8 cellular contexts compared by ENCODE assay signal in the genomic region with DNA sequence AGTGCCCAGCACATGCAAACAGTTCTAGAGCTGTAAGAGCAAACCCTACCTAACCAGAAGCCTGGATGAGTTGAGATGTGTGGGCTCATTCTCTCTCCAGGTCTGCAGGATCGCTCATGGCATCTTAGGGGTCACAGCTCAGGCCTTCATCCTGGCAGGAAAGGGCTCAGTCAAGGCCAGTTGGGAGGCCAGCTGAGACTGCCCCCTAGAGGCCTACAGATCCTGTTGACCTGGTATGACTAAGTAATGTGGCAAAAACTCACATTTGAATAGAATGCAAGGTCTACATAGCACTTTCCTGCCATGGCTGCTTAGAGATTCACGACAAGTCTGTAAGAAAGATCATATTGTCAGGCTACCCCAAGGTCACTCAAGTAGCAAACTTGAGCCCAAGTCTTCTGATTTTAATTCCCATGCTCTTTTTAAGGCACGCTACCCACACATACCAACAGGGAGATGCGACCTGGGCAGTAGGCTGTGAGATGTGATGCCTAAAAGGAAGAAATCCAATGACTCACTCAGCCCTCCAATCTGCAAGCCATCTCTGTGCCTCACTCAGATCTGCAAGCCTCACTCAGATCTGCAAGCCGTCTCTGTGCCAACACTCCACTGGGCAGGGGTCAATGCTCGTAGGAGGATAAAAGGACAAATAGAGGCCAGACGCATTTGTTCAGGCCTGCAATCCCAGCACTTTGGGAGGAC. TPM values are rescaled to one million over a fixed set of nuclear protein-coding genes. Genes with fewer than 3 reads are reported as not detected.
A peak's percentile ranks its signal among the peaks of the same experiment; 100 is the strongest.
DNase-seq lines count a peak whose midpoint lies in the region; ATAC-seq and TF ChIP-seq lines count a peak whose summit lies in the region.

No MANE protein-coding gene starts in this region.

- H2AFZ ChIP-seq in GM23338, result peak overlapping the region; percentile 20; the same call in 1 of the 2 replicates

- no peak overlapping the region for H3K4me3 Mint-ChIP-seq in GM23338

- H3K27me3 Mint-ChIP-seq in GM23338 (ENCODE audit: insufficient read depth, low read depth, poor library complexity), result peaks cover 3% of the 10 kb centered on the region

- H4K20me1 ChIP-seq in GM23338 (replicated peaks; ENCODE audit: insufficient read depth), result no peaks in the 10 kb centered on the region

- H3K4me2 ChIP-seq in GM23338, result no peak overlapping the region

- DNase-seq in COLO668 (lab: John Stamatoyannopoulos, UW; ENCODE audit: unreplicated experiment), result peak; percentile 30
- DNase-seq in GM23338 (ENCODE audit: low spot score), result peak; percentile 87
- DNase-seq in RPMI8226, result peak; percentile 15
- DNase-seq in fibroblast of mammary gland (ENCODE audit: low read depth), result peak; percentile 50
- DNase-seq in retinal pigment epithelial cell (ENCODE audit: low read depth), result no peak
- DNase-seq in cerebellar nuclear complex (lab: John Stamatoyannopoulos, UW), result no peak
- no peak for DNase-seq in NCI-H128 (lab: John Stamatoyannopoulos, UW; ENCODE audit: unreplicated experiment)
- no peak for DNase-seq in D341Med (ENCODE audit: low spot score)

- H3K36me3 ChIP-seq in GM23338 (ENCODE audit: insufficient read depth), result peaks cover 14% of the 10 kb centered on the region

- H3K4me1 ChIP-seq in GM23338 (ENCODE audit: insufficient read depth), result no peaks in the 10 kb centered on the region

- no peak overlapping the region for H3K27ac ChIP-seq in GM23338 (ENCODE audit: low read depth)

- H3K4me1 Mint-ChIP-seq in GM23338, result peaks cover 7% of the 10 kb centered on the region

- no peaks in the 10 kb centered on the region for H3F3A ChIP-seq in GM23338 (replicated peaks; ENCODE audit: low read depth)

- TF ChIP-seq CTCF in GM23338 (conservative IDR thresholded peaks at IDR 0.05; ENCODE audit: low read depth in 2 of 2) (peak; percentile 74 to 93), fibroblast of mammary gland (conservative IDR thresholded peaks at IDR 0.05; ENCODE audit: control insufficient read depth, insufficient read depth, low read depth, low read length) (peak; percentile 60), retinal pigment epithelial cell (conservative IDR thresholded peaks at IDR 0.05; ENCODE audit: low read depth, low read length) (peak; percentile 62)

- H3K4me3 ChIP-seq in GM23338, result no peak overlapping the region
- H3K4me3 ChIP-seq in fibroblast of mammary gland (ENCODE audit: control insufficient read depth, low read depth, low read length), result no peak overlapping the region
- no peak overlapping the region for H3K4me3 ChIP-seq in retinal pigment epithelial cell (ENCODE audit: low read length)

- peaks cover 29% of the 10 kb centered on the region for H3K9me3 Mint-ChIP-seq in GM23338

- ATAC-seq in GM23338, result peak; percentile 100

- H3K36me3 Mint-ChIP-seq in GM23338 (ENCODE audit: low read depth), result peaks cover 22% of the 10 kb centered on the region

- no peaks in the 10 kb centered on the region for H3K27me3 ChIP-seq in GM23338 (ENCODE audit: insufficient read depth)

- H3K27ac Mint-ChIP-seq in GM23338, result peak overlapping the region; percentile 82

- H3K9me2 ChIP-seq in GM23338 (ENCODE audit: insufficient read depth), result peaks cover 4% of the 10 kb centered on the region; the same call in 1 of the 2 replicates

- H3K79me2 ChIP-seq in GM23338 (replicated peaks; ENCODE audit: insufficient read depth), result no peaks in the 10 kb centered on the region

TF ChIP-seq in GM23338, 12 proteins besides CTCF, POLR2A, EP300 and RAD21:
- TF ChIP-seq, protein P1, sequence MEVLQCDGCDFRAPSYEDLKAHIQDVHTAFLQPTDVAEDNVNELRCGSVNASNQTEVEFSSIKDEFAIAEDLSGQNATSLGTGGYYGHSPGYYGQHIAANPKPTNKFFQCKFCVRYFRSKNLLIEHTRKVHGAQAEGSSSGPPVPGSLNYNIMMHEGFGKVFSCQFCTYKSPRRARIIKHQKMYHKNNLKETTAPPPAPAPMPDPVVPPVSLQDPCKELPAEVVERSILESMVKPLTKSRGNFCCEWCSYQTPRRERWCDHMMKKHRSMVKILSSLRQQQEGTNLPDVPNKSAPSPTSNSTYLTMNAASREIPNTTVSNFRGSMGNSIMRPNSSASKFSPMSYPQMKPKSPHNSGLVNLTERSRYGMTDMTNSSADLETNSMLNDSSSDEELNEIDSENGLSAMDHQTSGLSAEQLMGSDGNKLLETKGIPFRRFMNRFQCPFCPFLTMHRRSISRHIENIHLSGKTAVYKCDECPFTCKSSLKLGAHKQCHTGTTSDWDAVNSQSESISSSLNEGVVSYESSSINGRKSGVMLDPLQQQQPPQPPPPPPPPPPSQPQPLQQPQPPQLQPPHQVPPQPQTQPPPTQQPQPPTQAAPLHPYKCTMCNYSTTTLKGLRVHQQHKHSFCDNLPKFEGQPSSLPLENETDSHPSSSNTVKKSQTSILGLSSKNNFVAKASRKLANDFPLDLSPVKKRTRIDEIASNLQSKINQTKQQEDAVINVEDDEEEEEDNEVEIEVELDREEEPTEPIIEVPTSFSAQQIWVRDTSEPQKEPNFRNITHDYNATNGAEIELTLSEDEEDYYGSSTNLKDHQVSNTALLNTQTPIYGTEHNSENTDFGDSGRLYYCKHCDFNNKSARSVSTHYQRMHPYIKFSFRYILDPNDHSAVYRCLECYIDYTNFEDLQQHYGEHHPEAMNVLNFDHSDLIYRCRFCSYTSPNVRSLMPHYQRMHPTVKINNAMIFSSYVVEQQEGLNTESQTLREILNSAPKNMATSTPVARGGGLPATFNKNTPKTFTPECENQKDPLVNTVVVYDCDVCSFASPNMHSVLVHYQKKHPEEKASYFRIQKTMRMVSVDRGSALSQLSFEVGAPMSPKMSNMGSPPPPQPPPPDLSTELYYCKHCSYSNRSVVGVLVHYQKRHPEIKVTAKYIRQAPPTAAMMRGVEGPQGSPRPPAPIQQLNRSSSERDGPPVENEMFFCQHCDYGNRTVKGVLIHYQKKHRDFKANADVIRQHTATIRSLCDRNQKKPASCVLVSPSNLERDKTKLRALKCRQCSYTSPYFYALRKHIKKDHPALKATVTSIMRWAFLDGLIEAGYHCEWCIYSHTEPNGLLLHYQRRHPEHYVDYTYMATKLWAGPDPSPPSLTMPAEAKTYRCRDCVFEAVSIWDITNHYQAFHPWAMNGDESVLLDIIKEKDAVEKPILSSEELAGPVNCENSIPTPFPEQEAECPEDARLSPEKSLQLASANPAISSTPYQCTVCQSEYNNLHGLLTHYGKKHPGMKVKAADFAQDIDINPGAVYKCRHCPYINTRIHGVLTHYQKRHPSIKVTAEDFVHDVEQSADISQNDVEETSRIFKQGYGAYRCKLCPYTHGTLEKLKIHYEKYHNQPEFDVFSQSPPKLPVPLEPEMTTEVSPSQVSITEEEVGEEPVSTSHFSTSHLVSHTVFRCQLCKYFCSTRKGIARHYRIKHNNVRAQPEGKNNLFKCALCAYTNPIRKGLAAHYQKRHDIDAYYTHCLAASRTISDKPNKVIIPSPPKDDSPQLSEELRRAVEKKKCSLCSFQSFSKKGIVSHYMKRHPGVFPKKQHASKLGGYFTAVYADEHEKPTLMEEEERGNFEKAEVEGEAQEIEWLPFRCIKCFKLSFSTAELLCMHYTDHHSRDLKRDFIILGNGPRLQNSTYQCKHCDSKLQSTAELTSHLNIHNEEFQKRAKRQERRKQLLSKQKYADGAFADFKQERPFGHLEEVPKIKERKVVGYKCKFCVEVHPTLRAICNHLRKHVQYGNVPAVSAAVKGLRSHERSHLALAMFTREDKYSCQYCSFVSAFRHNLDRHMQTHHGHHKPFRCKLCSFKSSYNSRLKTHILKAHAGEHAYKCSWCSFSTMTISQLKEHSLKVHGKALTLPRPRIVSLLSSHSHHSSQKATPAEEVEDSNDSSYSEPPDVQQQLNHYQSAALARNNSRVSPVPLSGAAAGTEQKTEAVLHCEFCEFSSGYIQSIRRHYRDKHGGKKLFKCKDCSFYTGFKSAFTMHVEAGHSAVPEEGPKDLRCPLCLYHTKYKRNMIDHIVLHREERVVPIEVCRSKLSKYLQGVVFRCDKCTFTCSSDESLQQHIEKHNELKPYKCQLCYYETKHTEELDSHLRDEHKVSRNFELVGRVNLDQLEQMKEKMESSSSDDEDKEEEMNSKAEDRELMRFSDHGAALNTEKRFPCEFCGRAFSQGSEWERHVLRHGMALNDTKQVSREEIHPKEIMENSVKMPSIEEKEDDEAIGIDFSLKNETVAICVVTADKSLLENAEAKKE (CRISPR knock-in tag; IDR thresholded peaks at IDR 0.05), result peak; percentile 49; the same call in 1 of the 2 replicates
- TF ChIP-seq EZH2 (IDR thresholded peaks at IDR 0.05; ENCODE audit: low read depth, unreplicated experiment), result no peak

RNA-seq across cellular contexts. Expression of a gene that starts 5.1 kb away (rescaled TPM):
- total RNA-seq in GM23338 (2014; rRNA removed; shearing (Covaris generic)), result not detected in 2 replicates
- polyA plus RNA-seq in GM23338 (2016; fragmentation: Nextera tagmentation; extraction: Ambion mirVana), result not detected in 2 replicates

RNA-seq across cellular contexts. Expression of a gene that starts 41.7 kb away (rescaled TPM):
- 17.5 and 17.8 TPM in 2 replicates for total RNA-seq in GM23338 (2014; rRNA removed; shearing (Covaris generic))
- 8.4 and 8.8 TPM in 2 replicates for polyA plus RNA-seq in GM23338 (2016; fragmentation: Nextera tagmentation; extraction: Ambion mirVana)

Comparison
In these comparisons a context has a peak if more than half of its experiments do, and no peak if none do; other contexts are left out.
1. DNase-seq: peak in COLO668 (single experiment), GM23338 (single experiment), RPMI8226 (single experiment) and fibroblast of mammary gland (single experiment); none in retinal pigment epithelial cell (single experiment), cerebellar nuclear complex (0 of 2), NCI-H128 (single experiment) and D341Med (single experiment).
2. Peak in every context shown above with its lines, with median percentiles within 50 percentile points of each other: CTCF ChIP-seq.